ENCODE assay signal across 23 cellular contexts in the genomic region with DNA sequence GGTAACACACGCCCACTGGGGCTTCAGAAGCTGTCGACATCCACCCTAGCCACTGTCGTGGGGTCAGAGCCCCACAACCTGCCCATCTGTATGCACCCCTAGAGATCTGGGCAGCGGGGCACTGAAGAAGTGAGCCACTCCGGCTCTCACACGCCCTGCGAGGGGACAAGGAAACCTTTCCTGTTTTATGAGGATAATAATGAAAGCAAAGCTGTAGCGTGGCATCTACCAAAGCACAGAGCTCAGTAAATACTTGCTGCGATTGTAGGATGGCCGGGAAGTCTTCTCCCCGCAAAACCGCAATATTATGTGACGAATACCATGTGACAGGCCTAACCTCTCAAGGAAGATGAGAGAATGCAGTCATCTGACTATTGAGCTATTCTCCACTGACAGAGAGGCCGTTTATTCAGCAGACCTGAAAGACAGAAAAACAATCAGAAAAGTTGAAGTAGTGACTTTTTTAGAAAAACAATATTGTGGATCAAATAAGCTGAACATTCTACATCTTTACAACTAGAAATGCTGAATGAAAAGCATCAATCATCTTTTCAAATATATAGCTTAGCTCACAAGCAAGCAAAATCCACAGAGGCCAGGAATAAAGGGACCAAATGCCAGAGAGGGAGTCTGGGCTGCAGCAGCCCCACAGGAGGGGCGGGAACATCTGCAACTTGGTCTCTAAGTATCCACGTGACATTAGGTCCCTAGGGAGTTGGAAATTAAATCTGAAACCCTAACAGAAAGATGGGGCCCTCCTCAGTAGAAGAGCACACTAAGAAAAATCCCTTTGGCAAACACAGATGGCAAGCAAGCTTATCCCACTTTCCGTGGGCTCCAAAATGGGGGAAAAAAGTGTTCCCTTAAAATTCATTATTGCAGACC.
DNase-seq lines count a peak whose midpoint lies in the region; ATAC-seq, FAIRE-seq and TF ChIP-seq lines count a peak whose summit lies in the region.
"Had no signal": no experiment of that assay in that cellular context is flagged by ENCODE, and none has a peak within 500 bp of the region (broad histone marks: within the 10 kb centered on the region; RNA-seq: fewer than 3 reads in every experiment).

No MANE protein-coding gene starts in this region.

- no peaks in the 10 kb centered on the region for H3K79me1 ChIP-seq in H1 (ENCODE audit: low read depth, low read length)

- 80% methylated on average over 17 of the region's 17 CpGs; no CpG with 5 or more reads in 1 of the 2 experiments for WGBS in H1 (ENCODE audit: extremely low coverage in 1 of 2, insufficient coverage in 1 of 2, insufficient read length in 1 of 2, insufficient replicate concordance in 2 of 2, low coverage in 1 of 2, low lambda C conversion rate in 2 of 2, missing lambda C conversion rate in 1 of 2), 2 experiments

- ATAC-seq in GM19023 (IDR thresholded peaks at IDR 0.05; ENCODE audit: unreplicated experiment) (no peak), GM21423 (IDR thresholded peaks at IDR 0.05; ENCODE audit: unreplicated experiment) (no peak)
- ATAC-seq: naive thymus-derived CD4-positive, alpha-beta T cell; psoas muscle had no signal

- H4K91ac ChIP-seq in H1 (replicated peaks; ENCODE audit: insufficient read length, low read length): no peak overlapping the region

- no peak; a peak in 1 of 3 replicates for TF ChIP-seq EP300 in H1 (IDR thresholded peaks at IDR 0.05; ENCODE audit: borderline replicate concordance in 1 of 2, low read depth in 2 of 2, low read length in 2 of 2)

- H2AFZ ChIP-seq in H1 (ENCODE audit: low read length): no peak overlapping the region

- H4K20me1 ChIP-seq in H1 (replicated peaks in 1 of 2; ENCODE audit: control insufficient read depth in 1 of 2, insufficient read depth in 2 of 2, low read length in 2 of 2): no peaks in the 10 kb centered on the region

- H3K36me3 ChIP-seq in H1 (ENCODE audit: control insufficient read depth in 2 of 4, insufficient read depth in 4 of 4, low read length in 3 of 4): no peaks in the 10 kb centered on the region

- H2BK20ac ChIP-seq in H1 (ENCODE audit: low read length): no peak overlapping the region

- DNase-seq in DMS53 (lab: John Stamatoyannopoulos, UW): peak; percentile 39
- no peak for DNase-seq in DMS53 treated with DMSO at 0.1 percent for 48 hours (lab: John Stamatoyannopoulos, UW; ENCODE audit: unreplicated experiment)
- peak; percentile 49 for DNase-seq in NCI-H526 treated with DMSO at 0.1 percent for 48 hours (lab: John Stamatoyannopoulos, UW)
- no peak for DNase-seq in H1 (ENCODE audit: low read depth in 1 of 2, low spot score in 2 of 2)
- peak; percentile 19 for DNase-seq in urothelium cell line (ENCODE audit: low spot score)
- DNase-seq in retina: no peak
- DNase-seq: activated CD4-positive, alpha-beta memory T cell treated with anti-CD3 and anti-CD28 coated beads for 36 hours; activated naive CD4-positive, alpha-beta T cell treated with anti-CD3 and anti-CD28 coated beads, Interleukin-2, amount 10 ng/mL, durations not matched to agents 7 days and 5 days; activated T-cell treated with anti-CD3 and anti-CD28 coated beads, Interleukin-2, amount 50 U/mL, for 1 hour; GF-D8; IMR-90; naive thymus-derived CD4-positive, alpha-beta T cell; NK-92 treated with Interleukin-12 subunit alpha and Interleukin-12 subunit beta, amount 100 ng/mL, for 24 hours; psoas muscle; stimulated activated CD8-positive, alpha-beta memory T cell treated with anti-CD3 and anti-CD28 coated beads, Interleukin-4, amount 100 ng/mL, for 48 hours; substantia nigra had no signal

- no peak for FAIRE-seq in H1 (lab: Jason Lieb, UNC)
- no peak for FAIRE-seq in urothelium cell line (lab: Jason Lieb, UNC)
- FAIRE-seq: astrocyte, GM12891, islet of Langerhans had no signal

- no peak overlapping the region for H2BK15ac ChIP-seq in H1 (ENCODE audit: low read length)

- no peaks in the 10 kb centered on the region for H3K79me2 ChIP-seq in H1 (ENCODE audit: control insufficient read depth in 1 of 2, insufficient read depth in 2 of 2, low read length in 2 of 2)

- H3K23me2 ChIP-seq in H1 (ENCODE audit: low read depth, low read length): no peaks in the 10 kb centered on the region

- H3K27ac ChIP-seq in H1 (ENCODE audit: low read depth, low read length): no peak overlapping the region
- H3K27ac ChIP-seq: 22Rv1, psoas muscle, VCaP had no signal

- no peak overlapping the region for H3K23ac ChIP-seq in H1 (ENCODE audit: insufficient read length)

- H3K4me2 ChIP-seq in H1 (ENCODE audit: insufficient read depth in 1 of 2, low read depth in 2 of 2, low read length in 2 of 2): no peak overlapping the region

- H4K5ac ChIP-seq in H1 (ENCODE audit: insufficient read length, low read depth, low read length): no peak overlapping the region

- H3K18ac ChIP-seq in H1 (ENCODE audit: extremely low read depth, low read length): no peak overlapping the region

- peaks cover 4 to 5% of the 10 kb centered on the region in 2 experiments; a peak in 2 of 4 replicates for H3K9me3 ChIP-seq in H1 (ENCODE audit: insufficient read depth in 2 of 2, low read depth in 1 of 2, low read length in 1 of 2)
- H3K9me3 ChIP-seq: psoas muscle had no signal

- H3K56ac ChIP-seq in H1 (replicated peaks; ENCODE audit: insufficient read length, low read depth, low read length): no peak overlapping the region

- no peak for TF ChIP-seq POLR2A in H1 (IDR thresholded peaks at IDR 0.05; ENCODE audit: control extremely low read depth in 1 of 2, low read depth in 2 of 2, low read length in 2 of 2)

- H2BK12ac ChIP-seq in H1 (ENCODE audit: low read depth, low read length): no peak overlapping the region

- no peak overlapping the region for H2BK5ac ChIP-seq in H1 (ENCODE audit: low read depth, low read length)

- no peak for TF ChIP-seq CTCF in H1 (IDR thresholded peaks at IDR 0.05; ENCODE audit: control extremely low read depth in 1 of 3, insufficient read depth in 1 of 3, low read depth in 1 of 3, low read length in 3 of 3)

- TF ChIP-seq RAD21 in H1 (IDR thresholded peaks at IDR 0.05 in 1 of 2, conservative IDR thresholded peaks at IDR 0.05 in 1 of 2; ENCODE audit: low read depth in 2 of 2, low read length in 2 of 2): no peak

- H2AK5ac ChIP-seq in H1 (ENCODE audit: low read depth, low read length): no peak overlapping the region

- no peak overlapping the region for H2BK120ac ChIP-seq in H1 (replicated peaks; ENCODE audit: low read depth, low read length)

- H3K14ac ChIP-seq in H1 (ENCODE audit: insufficient read length): no peak overlapping the region

- no peak overlapping the region for H3K9ac ChIP-seq in H1 (replicated peaks in 1 of 4; ENCODE audit: extremely low read depth in 1 of 4, low read depth in 3 of 4, low read length in 3 of 4)

- POLR2A ChIA-PET in H1 (lab: Charles Lee; ENCODE audit: partially characterized antibody): interaction anchor here (0.6 kb wide), 1 partner anchor 35 kb away, joined by 3 read pairs; no protein-coding TSS in a partner anchor

- CTCF ChIA-PET in H1 (lab: Charles Lee; ENCODE audit: partially characterized antibody): interaction anchor here (0.7 to 1.4 kb wide), 5 partner anchors 19 to 326 kb away, joined by 3 read pairs; no protein-coding TSS in a partner anchor

- H3K4ac ChIP-seq in H1 (replicated peaks; ENCODE audit: insufficient read length, low read depth, low read length): no peak overlapping the region

- H3K4me3 ChIP-seq in H1 (ENCODE audit: extremely low read depth in 1 of 4, insufficient read depth in 2 of 4, low read depth in 3 of 4, low read length in 4 of 4): no peak overlapping the region
- H3K4me3 ChIP-seq: psoas muscle had no signal

- H3K27me3 ChIP-seq in H1 (replicated peaks in 1 of 4; ENCODE audit: control insufficient read depth in 3 of 4, extremely low read depth in 1 of 4, insufficient read depth in 3 of 4, low read length in 3 of 4): peaks cover 10 to 33% (median 27%) of the 10 kb centered on the region in 4 experiments

- no peak overlapping the region for H4K8ac ChIP-seq in H1 (ENCODE audit: extremely low read depth, insufficient read depth, low read length)

- peaks cover 0 to 10% (median 1%) of the 10 kb centered on the region in 4 experiments; a peak in 6 of 7 replicates for H3K4me1 ChIP-seq in H1 (replicated peaks in 1 of 4; ENCODE audit: control insufficient read depth in 3 of 4, insufficient read depth in 4 of 4, low read length in 3 of 4)
- H3K4me1 ChIP-seq: psoas muscle had no signal

TF ChIP-seq in H1, 55 proteins besides CTCF, POLR2A, EP300 and RAD21 (continues in another document):
- TF ChIP-seq, protein P1, sequence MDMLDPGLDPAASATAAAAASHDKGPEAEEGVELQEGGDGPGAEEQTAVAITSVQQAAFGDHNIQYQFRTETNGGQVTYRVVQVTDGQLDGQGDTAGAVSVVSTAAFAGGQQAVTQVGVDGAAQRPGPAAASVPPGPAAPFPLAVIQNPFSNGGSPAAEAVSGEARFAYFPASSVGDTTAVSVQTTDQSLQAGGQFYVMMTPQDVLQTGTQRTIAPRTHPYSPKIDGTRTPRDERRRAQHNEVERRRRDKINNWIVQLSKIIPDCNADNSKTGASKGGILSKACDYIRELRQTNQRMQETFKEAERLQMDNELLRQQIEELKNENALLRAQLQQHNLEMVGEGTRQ (IDR thresholded peaks at IDR 0.05; ENCODE audit: low read length): peak; percentile 48; the same call in 1 of the 2 replicates
- TF ChIP-seq PHF8 (conservative IDR thresholded peaks at IDR 0.05; ENCODE audit: low read depth, low read length): no peak
- TF ChIP-seq SIX5 (IDR thresholded peaks at IDR 0.05; ENCODE audit: low read depth, low read length): no peak
- TF ChIP-seq GABPA (IDR thresholded peaks at IDR 0.05; ENCODE audit: borderline replicate concordance, insufficient read depth, low read length): no peak
- no peak for TF ChIP-seq KDM1A (IDR thresholded peaks at IDR 0.05; ENCODE audit: borderline replicate concordance, low read length)
- TF ChIP-seq TCF12 (IDR thresholded peaks at IDR 0.05; ENCODE audit: low read depth, low read length): peak; percentile 99
- no peak for TF ChIP-seq SRF (IDR thresholded peaks at IDR 0.05; ENCODE audit: low read depth, low read length)
- TF ChIP-seq RFX5 (IDR thresholded peaks at IDR 0.05; ENCODE audit: borderline replicate concordance, low read depth, low read length): no peak
- TF ChIP-seq YY1 (IDR thresholded peaks at IDR 0.05; ENCODE audit: low read depth, low read length): no peak
- no peak for TF ChIP-seq CBX8 (IDR thresholded peaks at IDR 0.05; ENCODE audit: borderline replicate concordance, low read depth, low read length)
- 0 out of 4 replicates have a peak, but pooled peaks of 1 of the 2 experiments have one; percentile 19 for TF ChIP-seq HDAC2 (IDR thresholded peaks at IDR 0.05; ENCODE audit: borderline replicate concordance in 1 of 2, low read depth in 2 of 2, low read length in 2 of 2)

Comparison
In these comparisons a context has a peak if more than half of its experiments do, and no peak if none do; other contexts are left out.
1. DNase-seq: peak in DMS53 (single experiment), NCI-H526 treated with DMSO at 0.1 percent for 48 hours (single experiment) and urothelium cell line (single experiment); none in DMS53 treated with DMSO at 0.1 percent for 48 hours (single experiment), H1 (0 of 2) and retina (single experiment).